19 cellular contexts compared by ENCODE assay signal in genomic region chr2:220334210-220334609, GRCh38.
DNase-seq lines count a peak whose midpoint lies in the region; TF ChIP-seq lines count a peak whose summit lies in the region.
"Had no signal": no experiment of that assay in that cellular context is flagged by ENCODE, and none has a peak within 500 bp of the region (broad histone marks: within the 10 kb centered on the region; RNA-seq: fewer than 3 reads in every experiment).

No MANE protein-coding gene starts in this region.

- H3K79me1 ChIP-seq in trophoblast cell (ENCODE audit: low read length), result no peaks in the 10 kb centered on the region

- no peak overlapping the region for H3K9ac ChIP-seq in trophoblast cell (ENCODE audit: low read length)

- H2AFZ ChIP-seq in trophoblast cell (ENCODE audit: insufficient read depth, low read length, poor library complexity), result no peak overlapping the region

- no peak overlapping the region for H2BK120ac ChIP-seq in trophoblast cell (ENCODE audit: insufficient read depth, low read length, poor library complexity)

- H3K4ac ChIP-seq in trophoblast cell (ENCODE audit: low read depth, low read length), result no peak overlapping the region

- DNase-seq in EL (peak; percentile 54), M059J (ENCODE audit: low read depth) (peak; percentile 96), epithelial cell of esophagus (ENCODE audit: low read depth) (peak; percentile 19), trophoblast cell (no peak), NCI-H1417 (lab: John Stamatoyannopoulos, UW) (no peak), NCI-H446 (lab: John Stamatoyannopoulos, UW) (no peak), esophagus squamous epithelium (lab: John Stamatoyannopoulos, UW) (no peak)
- DNase-seq: activated CD4-positive, alpha-beta T cell treated with anti-CD3 and anti-CD28 coated beads for 4 hours; CD4-positive, alpha-beta memory T cell; DMS53; immature natural killer cell; lower lobe of right lung; NCI-H1436; NCI-H69; occipital lobe; OCI-M1; SHP77 treated with DMSO at 0.1 percent for 48 hours; stimulated activated CD8-positive, alpha-beta memory T cell treated with anti-CD3 and anti-CD28 coated beads, Interleukin-4, amount 100 ng/mL, for 48 hours had no signal

- H3K9me3 ChIP-seq in trophoblast cell (ENCODE audit: insufficient read depth, low read depth, low read length) (no peaks in the 10 kb centered on the region), esophagus squamous epithelium (peaks cover 0 to 14% (median 0%) of the 10 kb centered on the region in 3 donors)

- no peak overlapping the region for H3K4me2 ChIP-seq in trophoblast cell (ENCODE audit: low read length)

- no peaks in the 10 kb centered on the region for H3K4me1 ChIP-seq in trophoblast cell (ENCODE audit: control insufficient read depth in 1 of 2, insufficient read depth in 2 of 2, low read length in 2 of 2)
- peaks cover 0 to 21% (median 0%) of the 10 kb centered on the region in 3 donors for H3K4me1 ChIP-seq in esophagus squamous epithelium
- H3K4me1 ChIP-seq: lower lobe of right lung, right atrium auricular region had no signal

- no peak overlapping the region for H4K8ac ChIP-seq in trophoblast cell (ENCODE audit: low read depth, low read length)

- no peaks in the 10 kb centered on the region for H3K27me3 ChIP-seq in trophoblast cell (ENCODE audit: insufficient read depth, low read length)
- no peaks in the 10 kb centered on the region for H3K27me3 ChIP-seq in esophagus squamous epithelium
- H3K27me3 ChIP-seq: right atrium auricular region had no signal

- TF ChIP-seq POLR2A in esophagus squamous epithelium (IDR thresholded peaks at IDR 0.05), result no peak

- no peak overlapping the region for H3K4me3 ChIP-seq in epithelial cell of esophagus (ENCODE audit: low read length)
- no peak overlapping the region for H3K4me3 ChIP-seq in trophoblast cell (ENCODE audit: low read depth, low read length)
- no peak overlapping the region for H3K4me3 ChIP-seq in esophagus squamous epithelium
- H3K4me3 ChIP-seq: lower lobe of right lung, right atrium auricular region had no signal

- no peak overlapping the region for H4K12ac ChIP-seq in trophoblast cell (ENCODE audit: low read depth, low read length)

- H4K91ac ChIP-seq in trophoblast cell (ENCODE audit: low read depth, low read length), result peak overlapping the region; percentile 4

- no peak overlapping the region for H2BK5ac ChIP-seq in trophoblast cell (ENCODE audit: low read depth, low read length, poor library complexity)

- TF ChIP-seq CTCF in epithelial cell of esophagus (IDR thresholded peaks at IDR 0.05; ENCODE audit: insufficient read depth, low read depth, low read length, missing control alignments), result no peak
- no peak for TF ChIP-seq CTCF in esophagus squamous epithelium (IDR thresholded peaks at IDR 0.05)

- H3K14ac ChIP-seq in trophoblast cell (ENCODE audit: low read length), result no peak overlapping the region

- H3K18ac ChIP-seq in trophoblast cell (ENCODE audit: low read length), result no peak overlapping the region

- no peak overlapping the region for H3K23ac ChIP-seq in trophoblast cell (ENCODE audit: low read length)

- H3K36me3 ChIP-seq in trophoblast cell (ENCODE audit: control insufficient read depth in 1 of 2, insufficient read depth in 2 of 2, low read length in 2 of 2) (no peaks in the 10 kb centered on the region), esophagus squamous epithelium (no peaks in the 10 kb centered on the region)
- H3K36me3 ChIP-seq: lower lobe of right lung, right atrium auricular region had no signal

- intact Hi-C loops in esophagus squamous epithelium (cut with DNase I), result no loop called here

- no peak overlapping the region for H2AK5ac ChIP-seq in trophoblast cell (ENCODE audit: low read length)

- H2BK12ac ChIP-seq in trophoblast cell (ENCODE audit: low read length), result no peak overlapping the region

- H3K27ac ChIP-seq in trophoblast cell (ENCODE audit: low read depth, low read length), result no peak overlapping the region
- peak overlapping the region in 1 of 4 donors; percentile 44 for H3K27ac ChIP-seq in esophagus squamous epithelium
- H3K27ac ChIP-seq: lower lobe of right lung, right atrium auricular region had no signal

- H3K79me2 ChIP-seq in trophoblast cell (ENCODE audit: control insufficient read depth, insufficient read depth, low read length, poor library complexity), result no peaks in the 10 kb centered on the region

Comparison
In these comparisons a context has a peak if more than half of its experiments do, and no peak if none do; other contexts are left out.
1. DNase-seq: peak in EL (single experiment), M059J (single experiment) and epithelial cell of esophagus (single experiment); none in trophoblast cell (0 of 2), NCI-H1417 (0 of 3), NCI-H446 (0 of 2) and esophagus squamous epithelium (single experiment).